1 cellular context compared by ENCODE assay signal in the genomic region with DNA sequence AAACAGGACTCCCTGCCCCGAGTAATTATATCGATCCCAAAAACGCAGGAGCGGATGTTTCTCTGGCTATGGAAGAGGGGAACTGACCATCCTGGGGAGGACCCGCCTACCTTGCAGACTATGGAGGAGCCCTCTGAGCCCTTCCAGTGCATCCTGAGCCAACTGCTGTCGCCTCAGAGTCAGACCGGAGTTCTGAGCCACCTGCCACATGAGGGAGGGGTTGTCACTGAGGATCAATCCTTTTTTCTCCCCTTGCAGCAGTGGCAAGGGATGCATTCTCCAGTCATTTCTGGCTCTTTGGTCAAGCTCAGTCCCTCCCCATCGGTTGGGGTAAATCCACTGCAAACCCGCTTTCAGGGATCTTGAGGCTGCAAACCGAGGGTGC.
TF ChIP-seq lines count a peak whose summit lies in the region.

No MANE protein-coding gene starts in this region.

TF ChIP-seq in endothelial cell of umbilical vein, 7 proteins besides CTCF, POLR2A, EP300 and RAD21:
- no peak for TF ChIP-seq JUN (IDR thresholded peaks at IDR 0.05; ENCODE audit: borderline replicate concordance, insufficient read depth, insufficient read length, low read depth)
- TF ChIP-seq EZH2 (IDR thresholded peaks at IDR 0.05; ENCODE audit: borderline replicate concordance, low read depth, low read length, severe bottlenecking): no peak
